28 cellular contexts compared by ENCODE assay signal in the genomic region with DNA sequence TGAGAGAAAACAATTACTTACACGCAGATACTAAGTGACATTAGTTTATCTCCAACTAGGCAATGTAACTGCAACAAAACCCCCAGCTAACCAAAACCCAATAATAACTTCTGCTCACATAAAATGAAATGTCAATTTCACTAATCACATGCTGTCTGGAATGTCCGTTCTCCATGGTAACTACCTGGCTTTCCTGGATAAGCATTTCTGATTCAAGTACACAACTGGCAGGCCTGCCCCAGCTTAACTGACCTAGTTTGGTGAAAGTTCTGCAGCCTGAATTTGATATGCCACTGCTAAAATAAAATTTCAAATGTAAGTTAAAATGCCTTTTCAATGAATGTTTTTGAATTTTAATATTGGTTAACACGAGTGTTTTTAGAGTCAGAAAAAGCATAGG.
"Had no signal": no experiment of that assay in that cellular context is flagged by ENCODE, and none has a peak within 500 bp of the region (broad histone marks: within the 10 kb centered on the region; RNA-seq: fewer than 3 reads in every experiment).

No MANE protein-coding gene starts in this region.

- H3K4me1 ChIP-seq: left lung, psoas muscle, right atrium auricular region, stomach, tibial artery had no signal

- H3K27me3 Mint-ChIP-seq: central memory CD8-positive, alpha-beta T cell; natural killer cell treated with Interleukin-12 subunit alpha and Interleukin-12 subunit beta and Interleukin-15 and Interleukin-18, amount 100 ng/mL, for 72 hours had no signal

- H3K36me3 ChIP-seq: left lung, ovary, right atrium auricular region, stomach, tibial artery had no signal

- H3K27me3 ChIP-seq: dorsolateral prefrontal cortex, left lung, ovary, right atrium auricular region, stomach, tibial artery had no signal

- H3K4me1 Mint-ChIP-seq: central memory CD8-positive, alpha-beta T cell; immature natural killer cell; naive B cell had no signal

- DNase-seq: cortex of kidney; dorsolateral prefrontal cortex; effector CD4-positive, alpha-beta T cell; hypothalamus; immature natural killer cell; islet precursor cell; mesenchymal stem cell; mucosa of descending colon; naive B cell; nucleus accumbens; ovary; posterior cingulate gyrus; psoas muscle; stimulated activated CD4-positive, alpha-beta T cell treated with anti-CD3 and anti-CD28 coated beads, Interleukin-12 subunit alpha, Interleukin-12 subunit beta, amount 100 ng/mL, for 4 hours; stimulated activated CD4-positive, alpha-beta T cell treated with anti-CD3 and anti-CD28 coated beads, Interleukin-1b, Interleukin-23, amount 100 ng/mL, for 48 hours; stimulated activated CD4-positive, alpha-beta T cell treated with anti-CD3 and anti-CD28 coated beads, Interleukin-4, amount 100 ng/mL, for 1 hour; stimulated activated CD8-positive, alpha-beta memory T cell treated with anti-CD3 and anti-CD28 coated beads, Interleukin-4, amount 100 ng/mL, for 48 hours; stimulated activated naive CD4-positive, alpha-beta T cell; stomach; tibial artery had no signal

- H3K27ac Mint-ChIP-seq: immature natural killer cell; mesothelial cell of epicardium; naive B cell; natural killer cell treated with Interleukin-12 subunit alpha and Interleukin-12 subunit beta and Interleukin-15 and Interleukin-18, amount 100 ng/mL, for 72 hours; type B pancreatic cell had no signal

- H3K36me3 Mint-ChIP-seq: immature natural killer cell; mesothelial cell of epicardium; naive B cell; natural killer cell treated with Interleukin-12 subunit alpha and Interleukin-12 subunit beta and Interleukin-15 and Interleukin-18, amount 100 ng/mL, for 72 hours; type B pancreatic cell had no signal

- H3K9me3 Mint-ChIP-seq: mesothelial cell of epicardium, naive B cell, type B pancreatic cell had no signal

- H3K9me3 ChIP-seq: left lung, mucosa of descending colon, ovary, psoas muscle, right atrium auricular region, stomach, tibial artery had no signal

- H3K27ac ChIP-seq: dorsolateral prefrontal cortex, left lung, ovary, psoas muscle, right atrium auricular region, stomach, tibial artery had no signal

- H3K4me3 Mint-ChIP-seq: central memory CD8-positive, alpha-beta T cell; immature natural killer cell; mesothelial cell of epicardium; naive B cell; natural killer cell treated with Interleukin-12 subunit alpha and Interleukin-12 subunit beta and Interleukin-15 and Interleukin-18, amount 100 ng/mL, for 72 hours; type B pancreatic cell had no signal

- ATAC-seq: left lung; mucosa of descending colon; natural killer cell treated with Interleukin-12 subunit alpha and Interleukin-12 subunit beta and Interleukin-15 and Interleukin-18, amount 100 ng/mL, for 72 hours; psoas muscle; sciatic nerve had no signal

- H3K4me3 ChIP-seq: dorsolateral prefrontal cortex, left lung, mucosa of descending colon, ovary, psoas muscle, right atrium auricular region, smooth muscle cell, stomach, tibial artery had no signal

- H3K4me2 ChIP-seq: smooth muscle cell had no signal
